Comparison of ENCODE assay signal across 23 cellular contexts in the genomic region with DNA sequence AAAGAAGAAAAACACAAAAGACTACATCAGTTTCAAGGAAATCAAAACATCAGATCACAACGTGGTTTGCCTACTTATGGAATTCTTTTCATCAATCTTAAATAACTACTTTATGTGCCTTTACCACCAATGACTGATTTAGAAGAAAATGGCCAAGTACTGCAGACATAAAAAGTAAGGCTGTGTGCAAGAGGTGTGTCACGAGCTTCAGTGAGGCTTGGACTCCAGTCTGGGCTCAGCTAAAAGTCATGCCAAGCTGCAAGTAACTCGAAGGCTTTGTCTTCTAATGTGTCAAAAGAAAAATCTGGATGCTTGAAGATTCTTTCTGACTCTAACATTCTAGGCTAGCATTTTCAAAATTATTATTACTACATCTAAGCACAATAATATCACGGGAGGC. TPM values are rescaled to one million over a fixed set of nuclear protein-coding genes. Genes with fewer than 3 reads are reported as not detected.
"Had no signal": no experiment of that assay in that cellular context is flagged by ENCODE, and none has a peak within 500 bp of the region (broad histone marks: within the 10 kb centered on the region; RNA-seq: fewer than 3 reads in every experiment).

No MANE protein-coding gene starts in this region.

- H3K27me3 ChIP-seq: breast epithelium, MG63 had no signal

- H3K4me1 ChIP-seq: breast epithelium had no signal

- H3K9me3 ChIP-seq: breast epithelium, MG63 had no signal

- H3K27ac ChIP-seq: breast epithelium, KMS-11, VCaP had no signal

- H3K4me1 Mint-ChIP-seq: activated naive CD4-positive, alpha-beta T cell treated with anti-CD3 and anti-CD28 coated beads, Interleukin-2, amount 10 ng/mL, durations not matched to agents 7 days and 5 days; activated naive CD8-positive, alpha-beta T cell treated with anti-CD3 and anti-CD28 coated beads for 36 hours; T-helper 17 cell had no signal

- H3K36me3 ChIP-seq: breast epithelium had no signal

- H3K4me3 Mint-ChIP-seq: activated CD8-positive, alpha-beta T cell treated with anti-CD3 and anti-CD28 coated beads for 36 hours; activated naive CD4-positive, alpha-beta T cell treated with anti-CD3 and anti-CD28 coated beads, Interleukin-2, amount 10 ng/mL, durations not matched to agents 7 days and 5 days; activated naive CD8-positive, alpha-beta T cell treated with anti-CD3 and anti-CD28 coated beads for 36 hours; activated T-cell treated with anti-CD3 and anti-CD28 coated beads, Interleukin-2, amount 50 U/mL, for 72 hours; T-helper 17 cell had no signal

- H3K36me3 Mint-ChIP-seq: activated naive CD4-positive, alpha-beta T cell treated with anti-CD3 and anti-CD28 coated beads, Interleukin-2, amount 10 ng/mL, durations not matched to agents 7 days and 5 days; activated naive CD8-positive, alpha-beta T cell treated with anti-CD3 and anti-CD28 coated beads for 36 hours had no signal

- H3K4me3 ChIP-seq: breast epithelium, MG63 had no signal

- DNase-seq: activated CD4-positive, alpha-beta T cell treated with anti-CD3 and anti-CD28 coated beads for 4 hours; activated CD8-positive, alpha-beta memory T cell treated with anti-CD3 and anti-CD28 coated beads, Interleukin-2, amount 50 U/mL, for 4 hours; activated CD8-positive, alpha-beta T cell treated with anti-CD3 and anti-CD28 coated beads for 36 hours; activated gamma-delta T cell treated with Interleukin-2 at 50 U/mL for 16 hours; activated naive CD4-positive, alpha-beta T cell treated with anti-CD3 and anti-CD28 coated beads, Interleukin-2, amount 10 ng/mL, durations not matched to agents 7 days and 5 days; activated naive CD8-positive, alpha-beta T cell treated with anti-CD3 and anti-CD28 coated beads for 36 hours; activated T-cell treated with anti-CD3 and anti-CD28 coated beads, Interleukin-2, amount 50 U/mL, for 72 hours; anterior cingulate cortex; caudate nucleus; MG63; NCI-H1105; NCI-H1436; NCI-H187; NCI-H2081; NCI-H510A treated with DMSO at 0.1 percent for 48 hours; SIG-M5; T-helper 17 cell; T-helper 9 cell had no signal

- ATAC-seq: activated CD8-positive, alpha-beta T cell treated with anti-CD3 and anti-CD28 coated beads for 36 hours; activated T-cell treated with anti-CD3 and anti-CD28 coated beads, Interleukin-2, amount 50 U/mL, for 72 hours; T-helper 17 cell had no signal

- H3K27ac Mint-ChIP-seq: activated CD8-positive, alpha-beta T cell treated with anti-CD3 and anti-CD28 coated beads for 36 hours; activated naive CD4-positive, alpha-beta T cell treated with anti-CD3 and anti-CD28 coated beads, Interleukin-2, amount 10 ng/mL, durations not matched to agents 7 days and 5 days; activated naive CD8-positive, alpha-beta T cell treated with anti-CD3 and anti-CD28 coated beads for 36 hours; activated T-cell treated with anti-CD3 and anti-CD28 coated beads, Interleukin-2, amount 50 U/mL, for 72 hours; activated T-helper 2 cell treated with anti-CD3 and anti-CD28 coated beads, Interferon-gamma antibody, Interleukin-2, Interleukin-4, amounts not matched to agents 10 μg/mL and 5 μg/mL and 100 μg/mL, durations not matched to agents 14 hours and 24 hours and 36 hours; T-helper 17 cell had no signal

- H3K9ac ChIP-seq: KMS-11 had no signal

- H3K27me3 Mint-ChIP-seq: activated naive CD8-positive, alpha-beta T cell treated with anti-CD3 and anti-CD28 coated beads for 36 hours had no signal

- H3K9me3 Mint-ChIP-seq: activated CD8-positive, alpha-beta T cell treated with anti-CD3 and anti-CD28 coated beads for 36 hours; activated naive CD4-positive, alpha-beta T cell treated with anti-CD3 and anti-CD28 coated beads, Interleukin-2, amount 10 ng/mL, durations not matched to agents 7 days and 5 days; activated naive CD8-positive, alpha-beta T cell treated with anti-CD3 and anti-CD28 coated beads for 36 hours; activated T-cell treated with anti-CD3 and anti-CD28 coated beads, Interleukin-2, amount 50 U/mL, for 72 hours; activated T-helper 2 cell treated with anti-CD3 and anti-CD28 coated beads, Interferon-gamma antibody, Interleukin-2, Interleukin-4, amounts not matched to agents 10 μg/mL and 5 μg/mL and 100 μg/mL, durations not matched to agents 14 hours and 24 hours and 36 hours had no signal

- H3K4me2 ChIP-seq: KMS-11 had no signal

RNA-seq across cellular contexts. Expression of a gene that starts 17.0 kb away (rescaled TPM):
- total RNA-seq: activated CD8-positive, alpha-beta T cell treated with anti-CD3 and anti-CD28 coated beads for 36 hours; activated naive CD8-positive, alpha-beta T cell treated with anti-CD3 and anti-CD28 coated beads for 36 hours; activated T-helper 2 cell treated with anti-CD3 and anti-CD28 coated beads, Interferon-gamma antibody, Interleukin-2, Interleukin-4, amounts not matched to agents 10 μg/mL and 5 μg/mL and 100 μg/mL, durations not matched to agents 14 hours and 24 hours and 36 hours; OCI-LY7; T-helper 17 cell had no signal
